ENCODE assay signal across 1 cellular context in genomic region chr1:3992103-3992556, GRCh38.
TF ChIP-seq lines count a peak whose summit lies in the region.

No MANE protein-coding gene starts in this region.

TF ChIP-seq in HCT116, 20 proteins besides CTCF, POLR2A, EP300 and RAD21 (continued from another document):
- no peak for TF ChIP-seq ZNF274 (IDR thresholded peaks at IDR 0.05; ENCODE audit: low read depth, low read length)
